8 cellular contexts compared by ENCODE assay signal in the genomic region with DNA sequence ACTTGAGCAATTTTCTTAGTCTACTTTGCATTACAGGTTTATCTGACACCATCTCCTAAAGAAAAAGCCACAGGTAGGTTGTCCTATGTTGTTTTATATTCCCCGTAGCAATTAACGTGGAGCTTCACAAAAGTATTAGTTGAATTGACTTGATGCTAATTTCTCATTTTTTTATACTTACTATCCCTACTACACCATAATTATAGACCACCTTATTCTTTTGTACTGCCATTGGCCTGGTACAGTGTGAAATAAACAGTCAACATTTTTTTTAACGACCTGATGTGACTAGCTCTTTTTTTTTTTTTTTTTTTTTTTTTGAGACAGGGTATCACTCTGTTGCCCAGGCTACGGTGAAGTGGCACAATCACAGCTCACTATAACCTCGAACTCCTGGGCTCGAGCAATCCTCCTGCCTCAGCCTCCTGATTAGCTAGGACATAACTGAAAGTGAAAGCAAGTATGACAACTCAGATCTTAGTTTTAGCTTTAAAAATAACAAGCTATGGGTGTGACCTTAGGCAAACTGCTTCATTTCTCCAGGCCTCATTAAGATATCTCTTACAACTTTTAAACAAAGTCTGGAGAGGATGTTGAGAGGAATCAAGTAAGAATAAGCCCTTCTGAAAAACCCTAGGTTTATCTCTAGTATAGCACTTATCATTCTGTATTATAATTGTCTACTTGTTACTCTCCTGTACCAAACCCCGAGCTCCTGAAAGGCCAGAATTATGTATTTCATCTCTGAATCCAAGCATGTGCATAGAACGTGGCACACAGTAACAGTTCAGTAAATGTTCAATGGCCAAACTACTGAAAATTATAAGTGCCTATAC. TPM values are rescaled to one million over a fixed set of nuclear protein-coding genes. Genes with fewer than 3 reads are reported as not detected.
DNase-seq lines count a peak whose midpoint lies in the region; ATAC-seq and TF ChIP-seq lines count a peak whose summit lies in the region.

No MANE protein-coding gene starts in this region.

- intact Hi-C loops in tibial artery (cut with DNase I; ENCODE audit: low total_unique reads) = no loop called here

- H3K4me1 ChIP-seq in tibial artery = peaks cover 0 to 70% (median 25%) of the 10 kb centered on the region in 4 donors

- H3K36me3 ChIP-seq in tibial artery = no peaks in the 10 kb centered on the region

- H3K36me3 Mint-ChIP-seq in activated T-cell treated with anti-CD3 and anti-CD28 coated beads, Interleukin-2, amount 50 U/mL, for 72 hours (ENCODE audit: insufficient read depth in 2 of 2) = no peaks in the 10 kb centered on the region

- H3K9me3 ChIP-seq in tibial artery = no peaks in the 10 kb centered on the region

- H3K27ac ChIP-seq in tibial artery = peak overlapping the region in 1 of 2 donors; percentile 25

- no peaks in the 10 kb centered on the region for H3K27me3 ChIP-seq in tibial artery

- TF ChIP-seq CTCF in tibial artery (IDR thresholded peaks at IDR 0.05) = no peak
- TF ChIP-seq CTCF in foreskin fibroblast (IDR thresholded peaks at IDR 0.05; ENCODE audit: low read depth, low read length) = no peak

- H3K9me3 Mint-ChIP-seq in activated T-cell treated with anti-CD3 and anti-CD28 coated beads, Interleukin-2, amount 50 U/mL, for 72 hours = no peaks in the 10 kb centered on the region

- peaks cover 50% of the 10 kb centered on the region for H3K4me1 Mint-ChIP-seq in activated T-cell treated with anti-CD3 and anti-CD28 coated beads, Interleukin-2, amount 50 U/mL, for 72 hours (ENCODE audit: low read depth)

- H3K27me3 Mint-ChIP-seq in activated T-cell treated with anti-CD3 and anti-CD28 coated beads, Interleukin-2, amount 50 U/mL, for 72 hours (ENCODE audit: low read depth) = no peaks in the 10 kb centered on the region

- peak overlapping the region; percentile 28 to 88 for H3K4me3 Mint-ChIP-seq in activated T-cell treated with anti-CD3 and anti-CD28 coated beads, Interleukin-2, amount 50 U/mL, for 72 hours

- peak overlapping the region; percentile 97 for H3K27ac Mint-ChIP-seq in activated T-cell treated with anti-CD3 and anti-CD28 coated beads, Interleukin-2, amount 50 U/mL, for 72 hours

- DNase-seq in activated CD8-positive, alpha-beta memory T cell treated with anti-CD3 and anti-CD28 coated beads, Interleukin-2, amount 50 U/mL, for 4 hours = peak; percentile 25
- DNase-seq in activated CD8-positive, alpha-beta memory T cell treated with anti-CD3 and anti-CD28 coated beads for 24 hours = no peak
- DNase-seq in activated T-cell treated with anti-CD3 and anti-CD28 coated beads, Interleukin-2, amount 50 U/mL, for 72 hours = peak; percentile 40 to 56
- peak; percentile 27 for DNase-seq in glomerular visceral epithelial cell (ENCODE audit: extremely low spot score)
- DNase-seq in tibial artery = no peak
- DNase-seq in NCI-H1436 (lab: John Stamatoyannopoulos, UW) = no peak
- DNase-seq in foreskin fibroblast = no peak

- ATAC-seq in activated T-cell treated with anti-CD3 and anti-CD28 coated beads, Interleukin-2, amount 50 U/mL, for 72 hours (replicated peaks in 1 of 2) = peak; percentile 90 to 94
- ATAC-seq in HG02938 (IDR thresholded peaks at IDR 0.05; ENCODE audit: unreplicated experiment) = no peak

- H3K4me3 ChIP-seq in tibial artery (peak overlapping the region; percentile 6 to 14), foreskin fibroblast (ENCODE audit: low read depth in 1 of 2, low read length in 2 of 2) (peak overlapping the region in 1 of 2 donors; percentile 4)

RNA-seq across cellular contexts. Expression of a gene that starts 49.5 kb away (rescaled TPM):
- total RNA-seq in activated T-cell treated with anti-CD3 and anti-CD28 coated beads, Interleukin-2, amount 50 U/mL, for 72 hours = 10 to 100 TPM; 11.9 to 16.3 TPM

Comparison
In these comparisons a context has a peak if more than half of its experiments do, and no peak if none do; other contexts are left out.
1. DNase-seq: peak in activated CD8-positive, alpha-beta memory T cell treated with anti-CD3 and anti-CD28 coated beads, Interleukin-2, amount 50 U/mL, for 4 hours (single experiment), activated T-cell treated with anti-CD3 and anti-CD28 coated beads, Interleukin-2, amount 50 U/mL, for 72 hours (2 of 2) and glomerular visceral epithelial cell (single experiment); none in activated CD8-positive, alpha-beta memory T cell treated with anti-CD3 and anti-CD28 coated beads for 24 hours (single experiment), tibial artery (0 of 2), NCI-H1436 (single experiment) and foreskin fibroblast (0 of 2).